Comparison of ENCODE assay signal across 21 cellular contexts in the genomic region with DNA sequence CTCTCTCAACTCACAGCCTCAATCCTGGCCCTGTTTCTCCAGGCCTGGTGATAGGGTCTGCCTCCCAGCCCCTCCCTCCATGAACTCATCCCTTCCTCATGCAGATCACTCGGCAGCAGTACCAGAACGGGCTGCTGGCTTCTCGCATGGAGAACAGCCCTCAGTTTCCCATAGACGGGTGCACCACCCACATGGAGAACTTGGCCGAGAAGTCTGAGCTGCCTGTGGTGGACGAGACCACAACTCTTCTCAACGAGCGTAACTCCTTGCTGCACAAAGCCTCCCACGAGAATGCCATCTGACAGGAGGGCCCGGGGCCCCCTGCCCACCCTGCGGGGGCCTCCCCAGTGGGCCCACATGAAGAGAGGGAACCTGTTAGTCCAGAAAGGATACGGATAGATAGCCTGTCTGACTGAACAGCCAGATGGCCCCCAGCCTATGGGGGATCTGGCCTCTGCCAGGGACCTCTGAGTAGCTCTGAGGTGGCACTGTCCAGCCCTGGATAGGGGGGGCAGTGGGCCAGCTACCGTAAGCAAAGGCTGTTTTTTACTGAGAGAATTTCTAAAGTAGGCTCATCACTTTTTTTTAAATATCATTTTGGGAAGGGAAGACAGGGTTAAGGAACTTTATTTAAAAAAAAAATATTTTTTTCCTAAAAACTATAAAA. TPM values are rescaled to one million over a fixed set of nuclear protein-coding genes. Genes with fewer than 3 reads are reported as not detected.
A peak's percentile ranks its signal among the peaks of the same experiment; 100 is the strongest.
DNase-seq lines count a peak whose midpoint lies in the region; ATAC-seq, FAIRE-seq and TF ChIP-seq lines count a peak whose summit lies in the region.
"Had no signal": no experiment of that assay in that cellular context is flagged by ENCODE, and none has a peak within 500 bp of the region (broad histone marks: within the 10 kb centered on the region; RNA-seq: fewer than 3 reads in every experiment).

No MANE protein-coding gene starts in this region.

- no peak for DNase-seq in heart left ventricle
- no peak for DNase-seq in right cardiac atrium
- DNase-seq in CD8-positive, alpha-beta memory T cell, result no peak
- DNase-seq in neural crest cell (ENCODE audit: low read depth, low spot score), result no peak
- DNase-seq in DMS79 treated with DMSO at 0.1 percent for 48 hours (lab: John Stamatoyannopoulos, UW), result no peak
- DNase-seq in NK-92 treated with Interleukin-12 subunit alpha and Interleukin-12 subunit beta, amount 100 ng/mL, for 24 hours (lab: John Stamatoyannopoulos, UW), result no peak
- no peak for DNase-seq in RCC 7860 (ENCODE audit: low spot score)
- DNase-seq: DND-41, GDM1, MM.1S, NCI-H1105, NCI-H1694 treated with DMSO at 0.1 percent for 48 hours, NCI-H69, PC-9 had no signal

- 67 to 84% (median 80%) methylated on average over 11 to 13 of the region's 13 CpGs for WGBS in heart left ventricle, 4 donors
- WGBS in right cardiac atrium, result 78% methylated on average over 13 of the region's 13 CpGs

- peaks cover 38 to 63% (median 45%) of the 10 kb centered on the region in 3 donors for H3K4me1 Mint-ChIP-seq in CD8-positive, alpha-beta memory T cell
- H3K4me1 Mint-ChIP-seq in neural crest cell, result peaks cover 13% of the 10 kb centered on the region
- H3K4me1 Mint-ChIP-seq: GM23338 had no signal

- peak overlapping the region in 7 of 12 donors; percentile 21 to 78 (median 45) for H3K27ac ChIP-seq in heart left ventricle
- no peak overlapping the region for H3K27ac ChIP-seq in right cardiac atrium (ENCODE audit: low read length)
- no peak overlapping the region for H3K27ac ChIP-seq in CD8-positive, alpha-beta memory T cell (ENCODE audit: low read depth, low read length)
- H3K27ac ChIP-seq in cingulate gyrus (ENCODE audit: low read depth, low read length), result peak overlapping the region; percentile 31
- H3K27ac ChIP-seq: A549, HL-60, KMS-11, PC-9 had no signal

- POLR2A ChIA-PET in CD8-positive, alpha-beta memory T cell (lab: Charles Lee), result interaction anchor here (0.7 kb wide), 1 partner anchor 49 kb away, joined by 3 read pairs; no protein-coding TSS in a partner anchor

- CTCF ChIA-PET in CD8-positive, alpha-beta memory T cell (lab: Charles Lee), result interaction anchor here (0.9 to 2.3 kb wide), 4 partner anchors 9 to 48 kb away, joined by 3 to 6 read pairs (median 4); a partner anchor contains a TSS

- intact Hi-C loops in heart left ventricle (cut with DNase I), result no loop called here
- intact Hi-C loops in right cardiac atrium (cut with DNase I), result no loop called here

- H3K36me3 Mint-ChIP-seq in CD8-positive, alpha-beta memory T cell, result peaks cover 0 to 26% (median 5%) of the 10 kb centered on the region in 3 donors
- peaks cover 10% of the 10 kb centered on the region for H3K36me3 Mint-ChIP-seq in neural crest cell (ENCODE audit: low read depth)

- TF ChIP-seq CTCF in heart left ventricle (IDR thresholded peaks at IDR 0.05) (no peak), neural crest cell (conservative IDR thresholded peaks at IDR 0.05) (no peak)

- peak overlapping the region in 7 of 8 donors; percentile 42 to 91 (median 73) for H3K27ac Mint-ChIP-seq in CD8-positive, alpha-beta memory T cell
- H3K27ac Mint-ChIP-seq in neural crest cell (ENCODE audit: unreplicated experiment), result peak overlapping the region; percentile 14
- H3K27ac Mint-ChIP-seq: GM23338 had no signal

- H3K9me3 ChIP-seq in heart left ventricle (no peaks in the 10 kb centered on the region), right cardiac atrium (ENCODE audit: control insufficient read depth, low read length) (no peaks in the 10 kb centered on the region)
- no peaks in the 10 kb centered on the region for H3K9me3 ChIP-seq in CD8-positive, alpha-beta memory T cell (ENCODE audit: low read length)
- H3K9me3 ChIP-seq: A549 had no signal

- TF ChIP-seq POLR2A in heart left ventricle (IDR thresholded peaks at IDR 0.05), result no peak

- no peak for ATAC-seq in heart left ventricle
- no peak for ATAC-seq in right cardiac atrium
- ATAC-seq: GM23338 had no signal

- peaks cover 0 to 33% (median 16%) of the 10 kb centered on the region in 9 donors for H3K36me3 ChIP-seq in heart left ventricle
- no peaks in the 10 kb centered on the region for H3K36me3 ChIP-seq in CD8-positive, alpha-beta memory T cell (ENCODE audit: insufficient read depth, low read length)

- H3K4me3 ChIP-seq in heart left ventricle (no peak overlapping the region), right cardiac atrium (ENCODE audit: low read length) (no peak overlapping the region)
- no peak overlapping the region for H3K4me3 ChIP-seq in CD8-positive, alpha-beta memory T cell (ENCODE audit: low read length)
- H3K4me3 ChIP-seq: A549, GM23338, PC-9 had no signal

- no peak for FAIRE-seq in RCC 7860 (lab: Jason Lieb, UNC)
- FAIRE-seq: A549, GM12892 had no signal

- H3K9me3 Mint-ChIP-seq in CD8-positive, alpha-beta memory T cell, result no peaks in the 10 kb centered on the region
- H3K9me3 Mint-ChIP-seq in neural crest cell, result no peaks in the 10 kb centered on the region
- H3K9me3 Mint-ChIP-seq: CD14-positive monocyte had no signal

- no peak overlapping the region for H3K4me3 Mint-ChIP-seq in CD8-positive, alpha-beta memory T cell
- H3K4me3 Mint-ChIP-seq in neural crest cell, result no peak overlapping the region
- H3K4me3 Mint-ChIP-seq: CD14-positive monocyte, GM23338 had no signal

- H3K4me1 ChIP-seq in heart left ventricle (peaks cover 0 to 51% (median 32%) of the 10 kb centered on the region in 12 donors), right cardiac atrium (ENCODE audit: control insufficient read depth, insufficient read depth, low read length) (peaks cover 14% of the 10 kb centered on the region)
- H3K4me1 ChIP-seq in CD8-positive, alpha-beta memory T cell (ENCODE audit: insufficient read depth, low read length), result peaks cover 24% of the 10 kb centered on the region
- H3K4me1 ChIP-seq: A549 had no signal

- H3K27me3 ChIP-seq in heart left ventricle, result no peaks in the 10 kb centered on the region
- H3K27me3 ChIP-seq in right cardiac atrium (ENCODE audit: control insufficient read depth, insufficient read depth), result no peaks in the 10 kb centered on the region
- no peaks in the 10 kb centered on the region for H3K27me3 ChIP-seq in CD8-positive, alpha-beta memory T cell (ENCODE audit: insufficient read depth, low read length, poor library complexity, severe bottlenecking)

- H3K27me3 Mint-ChIP-seq in CD8-positive, alpha-beta memory T cell, result no peaks in the 10 kb centered on the region
- no peaks in the 10 kb centered on the region for H3K27me3 Mint-ChIP-seq in neural crest cell (ENCODE audit: low read depth)

RNA-seq across cellular contexts. Expression of a gene that starts 6.7 kb away (rescaled TPM):
- total RNA-seq in heart left ventricle (10 to 100 TPM in 6 of 9 donors, 1 to 10 TPM in 3; 6.6 to 17.7 (median 10.6) TPM), right cardiac atrium (10 to 100 TPM in 3 of 4 donors, 1 to 10 TPM in 1; 8.6 to 14.5 (median 11.5) TPM), neural crest cell (32.6 and 33.9 TPM in 2 replicates)
- polyA plus RNA-seq in heart left ventricle (1 to 10 TPM; 5.1 to 7.1 TPM), right cardiac atrium (7.2 TPM)
- total RNA-seq in CD8-positive, alpha-beta memory T cell, result 10 to 100 TPM; 32.6 to 36.6 TPM
- polyA plus RNA-seq in CD8-positive, alpha-beta memory T cell, result 13.0 TPM

RNA-seq across cellular contexts. Expression of a gene that starts 34.5 kb away (rescaled TPM):
- total RNA-seq in heart left ventricle (10 to 100 TPM in 2 of 9 donors, 1 to 10 TPM in 7; 2.3 to 23.6 (median 7.9) TPM), right cardiac atrium (10 to 100 TPM in 3 of 4 donors, 1 to 10 TPM in 1; 8.2 to 27.7 (median 17.3) TPM), neural crest cell (9.3 and 11.4 TPM in 2 replicates)
- polyA plus RNA-seq in heart left ventricle (10 to 100 TPM in 1 of 2 donors, under 1 TPM in 1; 0.96 to 26.7 TPM), right cardiac atrium (27.0 TPM)
- 1 to 10 TPM; 3.8 to 3.9 TPM for total RNA-seq in CD8-positive, alpha-beta memory T cell
- 0.47 TPM for polyA plus RNA-seq in CD8-positive, alpha-beta memory T cell
- polyA plus RNA-seq: CD14-positive monocyte had no signal

RNA-seq across cellular contexts. Expression of a gene that starts 48.5 kb away (rescaled TPM):
- 10 to 100 TPM; 13.3 to 18.4 (median 16.8) TPM for total RNA-seq in heart left ventricle
- 10 to 100 TPM; 18.3 to 33.4 TPM for polyA plus RNA-seq in heart left ventricle
- 10 to 100 TPM; 11.8 to 17.3 (median 14.1) TPM for total RNA-seq in right cardiac atrium
- polyA plus RNA-seq in right cardiac atrium, result 23.3 TPM
- total RNA-seq in CD8-positive, alpha-beta memory T cell, result 10 to 100 TPM; 30.9 to 32.2 TPM
- polyA plus RNA-seq in CD8-positive, alpha-beta memory T cell, result 29.6 TPM
- total RNA-seq in neural crest cell, result 23.4 and 25.8 TPM in 2 replicates

RNA-seq across cellular contexts. Expression of a gene that starts 48.6 kb away (rescaled TPM):
- 10 to 100 TPM; 13.1 to 47.7 (median 28.7) TPM for total RNA-seq in heart left ventricle
- polyA plus RNA-seq in heart left ventricle, result 10 to 100 TPM; 11.3 to 12.7 TPM
- total RNA-seq in right cardiac atrium, result 10 to 100 TPM; 10.4 to 24.9 (median 21.5) TPM
- 10.4 TPM for polyA plus RNA-seq in right cardiac atrium
- 1 to 10 TPM; 6.9 to 7.2 TPM for total RNA-seq in CD8-positive, alpha-beta memory T cell
- polyA plus RNA-seq in CD8-positive, alpha-beta memory T cell, result 4.1 TPM
- 11.8 and 14.4 TPM in 2 replicates for total RNA-seq in neural crest cell

Comparison
In these comparisons a context has a peak if more than half of its experiments do, and no peak if none do; other contexts are left out.
1. H3K27ac ChIP-seq: peak in heart left ventricle (7 of 12) and cingulate gyrus (single experiment); none in right cardiac atrium (single experiment) and CD8-positive, alpha-beta memory T cell (single experiment).